Comparison of ENCODE assay signal across 29 cellular contexts in genomic region chr1:59409986-59410385, GRCh38.
A peak's percentile ranks its signal among the peaks of the same experiment; 100 is the strongest.
DNase-seq lines count a peak whose midpoint lies in the region; ATAC-seq, FAIRE-seq and TF ChIP-seq lines count a peak whose summit lies in the region.
"Had no signal": no experiment of that assay in that cellular context is flagged by ENCODE, and none has a peak within 500 bp of the region (broad histone marks: within the 10 kb centered on the region; RNA-seq: fewer than 3 reads in every experiment).

No MANE protein-coding gene starts in this region.

- no peaks in the 10 kb centered on the region for H4K20me1 ChIP-seq in HepG2 (ENCODE audit: insufficient read depth, low read length)
- H4K20me1 ChIP-seq: BLaER1 treated with 17β-estradiol and CSF1 and Interleukin-3, amounts not matched to agents 10 nM and 100 nM had no signal

- CTCF ChIA-PET in HepG2 (lab: Yijun Ruan, JAX; ENCODE audit: low intra/inter-chr PET ratio, low total read pairs), result no interaction called here

- 98% methylated on average over 2 of the region's 2 CpGs for WGBS in HepG2 (ENCODE audit: low lambda C conversion rate)
- WGBS in right lobe of liver (ENCODE audit: insufficient coverage, low coverage, low lambda C conversion rate, missing lambda C conversion rate), result 100% methylated on average over 1 of the region's 2 CpGs

- no peak overlapping the region for H3K4me2 ChIP-seq in HepG2 (ENCODE audit: low read depth, low read length)
- H3K4me2 ChIP-seq: A549; BLaER1 treated with 17β-estradiol and CSF1 and Interleukin-3, amounts not matched to agents 10 nM and 100 nM; GM23338 had no signal

- ATAC-seq in HepG2 (no peak), right lobe of liver (no peak), HG02852 (IDR thresholded peaks at IDR 0.05; ENCODE audit: unreplicated experiment) (peak; percentile 77), SK-N-SH treated with all-trans-retinoic acid at 6 μM for 48 hours (no peak), HG03457 (IDR thresholded peaks at IDR 0.05; ENCODE audit: unreplicated experiment) (no peak)
- ATAC-seq: A549, GM23338 had no signal

- no peak for DNase-seq in HepG2 (ENCODE audit: low spot score)
- DNase-seq in right lobe of liver, result no peak
- DNase-seq in bronchial epithelial cell (ENCODE audit: low read depth), result peak; percentile 26
- no peak for DNase-seq in mucosa of gallbladder (ENCODE audit: low spot score)
- no peak for DNase-seq in dedifferentiated amniotic fluid mesenchymal stem cell (ENCODE audit: extremely low spot score)
- DNase-seq: activated CD4-positive, alpha-beta memory T cell treated with anti-CD3 and anti-CD28 coated beads, Interleukin-2, amount 10 ng/mL, durations not matched to agents 7 days and 5 days; activated CD4-positive, CD25-positive, alpha-beta regulatory T cell; activated naive CD4-positive, alpha-beta T cell treated with Interleukin-2 at 50 U/mL for 16 hours; activated T-cell treated with anti-CD3 and anti-CD28 coated beads, Interleukin-2, amount 50 U/mL, for 1 hour; amygdala; dermis blood vessel endothelial cell; DND-41; kidney glomerular epithelial cell; mammary epithelial cell; NCI-H1048; NCI-H1930; occipital lobe; stimulated activated CD4-positive, alpha-beta T cell treated with anti-CD3 and anti-CD28 coated beads, Interleukin-4, amount 100 ng/mL, for 4 hours; stomach; T-helper 9 cell; transverse colon had no signal

- H2AFZ ChIP-seq in HepG2 (ENCODE audit: low read length), result no peak overlapping the region
- H2AFZ ChIP-seq: GM23338 had no signal

- no peak for TF ChIP-seq RAD21 in HepG2 (CRISPR knock-in tag; IDR thresholded peaks at IDR 0.05)

- in situ Hi-C loops in HepG2 (cut with HindIII; ENCODE audit: extremely low pct_ligation_motif_present, low pct_unique_long_range_greater_than_20kb), result no loop called here

- no peak for TF ChIP-seq CTCF in HepG2 (CRISPR knock-in tag; IDR thresholded peaks at IDR 0.05)
- TF ChIP-seq CTCF in right lobe of liver (IDR thresholded peaks at IDR 0.05), result no peak
- TF ChIP-seq CTCF in bronchial epithelial cell (IDR thresholded peaks at IDR 0.05; ENCODE audit: insufficient read depth, low read length, severe bottlenecking), result no peak

- BruUV-seq in HepG2 (replicated peaks; lab: Mats Ljungman, UMichigan), result no TSS peak

- TF ChIP-seq POLR2A in HepG2 (IDR thresholded peaks at IDR 0.05; ENCODE audit: insufficient read depth in 1 of 2, low read depth in 2 of 2, low read length in 2 of 2) (no peak), right lobe of liver (IDR thresholded peaks at IDR 0.05) (no peak)

- H3K27ac ChIP-seq in HepG2 (ENCODE audit: extremely low read length, insufficient read depth, low read length) (no peak overlapping the region), right lobe of liver (no peak overlapping the region)
- H3K27ac ChIP-seq: A549; BLaER1 treated with 17β-estradiol and CSF1 and Interleukin-3, amounts not matched to agents 10 nM and 100 nM; cardiac muscle cell; transverse colon had no signal

- POLR2A ChIA-PET in HepG2 (lab: Yijun Ruan, JAX), result no interaction called here

- H3K4me1 ChIP-seq in HepG2 (ENCODE audit: insufficient read depth, low read length) (peaks cover 39% of the 10 kb centered on the region), right lobe of liver (peaks cover 0 to 47% (median 12%) of the 10 kb centered on the region in 4 donors)
- H3K4me1 ChIP-seq: A549 had no signal

- no peak for TF ChIP-seq EP300 in HepG2 (IDR thresholded peaks at IDR 0.05; ENCODE audit: low read depth in 2 of 2, low read length in 2 of 2)
- no peak for TF ChIP-seq EP300 in HepG2 (CRISPR knock-in tag; IDR thresholded peaks at IDR 0.05; ENCODE audit: borderline replicate concordance)

- H3K4me3 ChIP-seq in HepG2 (replicated peaks in 1 of 3; ENCODE audit: insufficient read depth in 1 of 3, low read depth in 2 of 3, low read length in 3 of 3) (no peak overlapping the region), right lobe of liver (no peak overlapping the region), bronchial epithelial cell (ENCODE audit: low read depth, low read length) (no peak overlapping the region)
- H3K4me3 ChIP-seq: A549; BLaER1 treated with 17β-estradiol and CSF1 and Interleukin-3, amounts not matched to agents 10 nM and 100 nM; cardiac muscle cell; GM23338; stomach; transverse colon had no signal

- H3K9ac ChIP-seq in HepG2 (ENCODE audit: insufficient read depth, low read depth, low read length), result no peak overlapping the region
- H3K9ac ChIP-seq: BLaER1 treated with 17β-estradiol and CSF1 and Interleukin-3, amounts not matched to agents 10 nM and 100 nM had no signal

- intact Hi-C loops in HepG2 (cut with micrococcal nuclease; ENCODE audit: unreplicated experiment) (no loop called here), right lobe of liver (cut with DNase I) (no loop called here)

- FAIRE-seq in HepG2 (lab: Jason Lieb, UNC) (no peak), bronchial epithelial cell (lab: Jason Lieb, UNC) (no peak)
- FAIRE-seq: A549, HTR-8/SVneo had no signal

- H3K36me3 ChIP-seq in HepG2 (replicated peaks in 1 of 2; ENCODE audit: control insufficient read depth in 1 of 2, insufficient read depth in 2 of 2, low read length in 2 of 2) (no peaks in the 10 kb centered on the region), right lobe of liver (no peaks in the 10 kb centered on the region), bronchial epithelial cell (ENCODE audit: control insufficient read depth, insufficient read depth, low read length) (no peaks in the 10 kb centered on the region)
- H3K36me3 ChIP-seq: BLaER1 treated with 17β-estradiol and CSF1 and Interleukin-3, amounts not matched to agents 10 nM and 100 nM; cardiac muscle cell; stomach; transverse colon had no signal

- no peaks in the 10 kb centered on the region for H3K79me2 ChIP-seq in HepG2 (ENCODE audit: insufficient read depth, low read length)

- no peaks in the 10 kb centered on the region for H3K27me3 ChIP-seq in HepG2 (ENCODE audit: control insufficient read depth in 1 of 2, insufficient read depth in 2 of 2, low read length in 2 of 2)
- H3K27me3 ChIP-seq in right lobe of liver, result no peaks in the 10 kb centered on the region
- no peaks in the 10 kb centered on the region for H3K27me3 ChIP-seq in bronchial epithelial cell (ENCODE audit: control insufficient read depth, insufficient read depth, low read length)
- H3K27me3 ChIP-seq: BLaER1 treated with 17β-estradiol and CSF1 and Interleukin-3, amounts not matched to agents 10 nM and 100 nM; cardiac muscle cell; stomach; transverse colon had no signal

- H3K9me3 ChIP-seq in HepG2 (ENCODE audit: low read length) (peaks cover 7% of the 10 kb centered on the region), right lobe of liver (no peaks in the 10 kb centered on the region)
- H3K9me3 ChIP-seq: A549, stomach, transverse colon had no signal

TF ChIP-seq in HepG2, 621 proteins besides CTCF, POLR2A, EP300 and RAD21:
- TF ChIP-seq HMGA1 (CRISPR knock-in tag; conservative IDR thresholded peaks at IDR 0.05) (no peak), CEBPB (IDR thresholded peaks at IDR 0.05; ENCODE audit: borderline replicate concordance, low read depth, low read length) (peak; percentile 64; the same call in 1 of the 2 replicates)

TF ChIP-seq in SK-N-SH treated with all-trans-retinoic acid at 6 μM for 48 hours, 23 proteins besides CTCF, POLR2A, EP300 and RAD21:
- TF ChIP-seq, protein P1, sequence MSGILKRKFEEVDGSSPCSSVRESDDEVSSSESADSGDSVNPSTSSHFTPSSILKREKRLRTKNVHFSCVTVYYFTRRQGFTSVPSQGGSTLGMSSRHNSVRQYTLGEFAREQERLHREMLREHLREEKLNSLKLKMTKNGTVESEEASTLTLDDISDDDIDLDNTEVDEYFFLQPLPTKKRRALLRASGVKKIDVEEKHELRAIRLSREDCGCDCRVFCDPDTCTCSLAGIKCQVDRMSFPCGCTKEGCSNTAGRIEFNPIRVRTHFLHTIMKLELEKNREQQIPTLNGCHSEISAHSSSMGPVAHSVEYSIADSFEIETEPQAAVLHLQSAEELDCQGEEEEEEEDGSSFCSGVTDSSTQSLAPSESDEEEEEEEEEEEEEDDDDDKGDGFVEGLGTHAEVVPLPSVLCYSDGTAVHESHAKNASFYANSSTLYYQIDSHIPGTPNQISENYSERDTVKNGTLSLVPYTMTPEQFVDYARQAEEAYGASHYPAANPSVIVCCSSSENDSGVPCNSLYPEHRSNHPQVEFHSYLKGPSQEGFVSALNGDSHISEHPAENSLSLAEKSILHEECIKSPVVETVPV (CRISPR knock-in tag; IDR thresholded peaks at IDR 0.05), result no peak
- TF ChIP-seq OSR1 (CRISPR knock-in tag; IDR thresholded peaks at IDR 0.05), result no peak
- no peak for TF ChIP-seq TOX (CRISPR knock-in tag; IDR thresholded peaks at IDR 0.05; ENCODE audit: borderline replicate concordance)
- TF ChIP-seq SNAI2 (CRISPR knock-in tag; IDR thresholded peaks at IDR 0.05), result no peak
- TF ChIP-seq ZFP30 (CRISPR knock-in tag; IDR thresholded peaks at IDR 0.05), result no peak
- no peak for TF ChIP-seq ESRRG (CRISPR knock-in tag; IDR thresholded peaks at IDR 0.05)
- TF ChIP-seq, protein P2, sequence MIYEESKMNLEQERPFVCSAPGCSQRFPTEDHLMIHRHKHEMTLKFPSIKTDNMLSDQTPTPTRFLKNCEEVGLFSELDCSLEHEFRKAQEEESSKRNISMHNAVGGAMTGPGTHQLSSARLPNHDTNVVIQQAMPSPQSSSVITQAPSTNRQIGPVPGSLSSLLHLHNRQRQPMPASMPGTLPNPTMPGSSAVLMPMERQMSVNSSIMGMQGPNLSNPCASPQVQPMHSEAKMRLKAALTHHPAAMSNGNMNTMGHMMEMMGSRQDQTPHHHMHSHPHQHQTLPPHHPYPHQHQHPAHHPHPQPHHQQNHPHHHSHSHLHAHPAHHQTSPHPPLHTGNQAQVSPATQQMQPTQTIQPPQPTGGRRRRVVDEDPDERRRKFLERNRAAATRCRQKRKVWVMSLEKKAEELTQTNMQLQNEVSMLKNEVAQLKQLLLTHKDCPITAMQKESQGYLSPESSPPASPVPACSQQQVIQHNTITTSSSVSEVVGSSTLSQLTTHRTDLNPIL (CRISPR knock-in tag; IDR thresholded peaks at IDR 0.05; ENCODE audit: low read depth), result no peak
- TF ChIP-seq ZNF565 (CRISPR knock-in tag; conservative IDR thresholded peaks at IDR 0.05; ENCODE audit: low read depth), result no peak
- TF ChIP-seq ZFP3 (CRISPR knock-in tag; IDR thresholded peaks at IDR 0.05), result no peak
- TF ChIP-seq CSDC2 (CRISPR knock-in tag; IDR thresholded peaks at IDR 0.05), result no peak
- TF ChIP-seq PPARA (CRISPR knock-in tag; IDR thresholded peaks at IDR 0.05; ENCODE audit: borderline replicate concordance), result no peak
- TF ChIP-seq ZNF70 (CRISPR knock-in tag; IDR thresholded peaks at IDR 0.05), result no peak
- no peak for TF ChIP-seq ZC3H10 (CRISPR knock-in tag; IDR thresholded peaks at IDR 0.05)
